Comparison of ENCODE assay signal across 9 cellular contexts in genomic region chr6:76861403-76861802, GRCh38.
DNase-seq lines count a peak whose midpoint lies in the region; ATAC-seq and TF ChIP-seq lines count a peak whose summit lies in the region.
"Had no signal": no experiment of that assay in that cellular context is flagged by ENCODE, and none has a peak within 500 bp of the region (broad histone marks: within the 10 kb centered on the region; RNA-seq: fewer than 3 reads in every experiment).

No MANE protein-coding gene starts in this region.

- no peaks in the 10 kb centered on the region for H3K9me3 ChIP-seq in testis
- H3K9me3 ChIP-seq: adrenal gland had no signal

- H3K4me1 ChIP-seq in testis = peaks cover 28% of the 10 kb centered on the region

- H3K36me3 ChIP-seq in testis (ENCODE audit: low read depth, missing control alignments) = no peaks in the 10 kb centered on the region
- H3K36me3 ChIP-seq: adrenal gland had no signal

- WGBS in testis, 2 donors = 66 to 70% methylated on average over 2 of the region's 2 CpGs

- DNase-seq in COLO668 (lab: John Stamatoyannopoulos, UW; ENCODE audit: unreplicated experiment) (peak; percentile 0), cerebellar cortex (ENCODE audit: low spot score) (peak; percentile 4), testis (peak; percentile 26), caudate nucleus (lab: John Stamatoyannopoulos, UW) (no peak)
- no peak for DNase-seq in stimulated activated CD8-positive, alpha-beta memory T cell treated with anti-CD3 and anti-CD28 coated beads, Interleukin-4, amount 100 ng/mL, for 48 hours
- DNase-seq in effector CD8-positive, alpha-beta T cell (lab: John Stamatoyannopoulos, UW) = no peak

- no peak overlapping the region for H3K4me3 ChIP-seq in testis
- H3K4me3 ChIP-seq: adrenal gland had no signal

- H3K27ac ChIP-seq in testis (peak overlapping the region; percentile 4 to 54), caudate nucleus (ENCODE audit: low read depth, low read length) (no peak overlapping the region)

- peak in 1 of 3 experiments; percentile 41 for TF ChIP-seq CTCF in testis (IDR thresholded peaks at IDR 0.05)

- intact Hi-C loops in testis (cut with DNase I; ENCODE audit: low total_unique reads) = no loop called here

- ATAC-seq in GM18909 (IDR thresholded peaks at IDR 0.05; ENCODE audit: poor library complexity, unreplicated experiment) (peak; percentile 69), HG03520 (IDR thresholded peaks at IDR 0.05; ENCODE audit: unreplicated experiment) (peak; percentile 86)

- H3K27me3 ChIP-seq in testis = no peaks in the 10 kb centered on the region
- H3K27me3 ChIP-seq: adrenal gland had no signal

- no peak for TF ChIP-seq POLR2A in testis (IDR thresholded peaks at IDR 0.05)

Comparison
In these comparisons a context has a peak if more than half of its experiments do, and no peak if none do; other contexts are left out.
1. DNase-seq: peak in COLO668 (single experiment), cerebellar cortex (single experiment) and testis (single experiment); none in stimulated activated CD8-positive, alpha-beta memory T cell treated with anti-CD3 and anti-CD28 coated beads, Interleukin-4, amount 100 ng/mL, for 48 hours (single experiment), caudate nucleus (0 of 61) and effector CD8-positive, alpha-beta T cell (single experiment).